1 cellular context compared by ENCODE assay signal in genomic region chr10:121436281-121436629, GRCh38.
TF ChIP-seq lines count a peak whose summit lies in the region.

No MANE protein-coding gene starts in this region.

TF ChIP-seq in GM23338, 12 proteins besides CTCF, POLR2A, EP300 and RAD21 (continued from another document):
- no peak for TF ChIP-seq ZNF462 (CRISPR knock-in tag; IDR thresholded peaks at IDR 0.05)
- TF ChIP-seq NANOG (IDR thresholded peaks at IDR 0.05; ENCODE audit: borderline replicate concordance), result no peak
- TF ChIP-seq STAT1 (IDR thresholded peaks at IDR 0.05; ENCODE audit: unreplicated experiment), result no peak
